ENCODE assay signal across 10 cellular contexts in genomic region chrX:47216393-47216925, GRCh38. TPM values are rescaled to one million over a fixed set of nuclear protein-coding genes. Genes with fewer than 3 reads are reported as not detected.
DNase-seq lines count a peak whose midpoint lies in the region; ATAC-seq and TF ChIP-seq lines count a peak whose summit lies in the region.
"Had no signal": no experiment of that assay in that cellular context is flagged by ENCODE, and none has a peak within 500 bp of the region (broad histone marks: within the 10 kb centered on the region; RNA-seq: fewer than 3 reads in every experiment).

No MANE protein-coding gene starts in this region.

- TF ChIP-seq CTCF in heart right ventricle (IDR thresholded peaks at IDR 0.05): no peak
- no peak for TF ChIP-seq CTCF in heart left ventricle (IDR thresholded peaks at IDR 0.05)
- TF ChIP-seq CTCF in mesothelial cell of epicardium (IDR thresholded peaks at IDR 0.05; ENCODE audit: unreplicated experiment): no peak
- no peak for TF ChIP-seq CTCF in upper lobe of right lung (IDR thresholded peaks at IDR 0.05)

- peaks cover 41% of the 10 kb centered on the region for H3K36me3 Mint-ChIP-seq in mesothelial cell of epicardium

- H3K9me3 ChIP-seq in heart right ventricle: no peaks in the 10 kb centered on the region
- no peaks in the 10 kb centered on the region for H3K9me3 ChIP-seq in heart left ventricle
- H3K9me3 ChIP-seq in upper lobe of right lung: no peaks in the 10 kb centered on the region
- H3K9me3 ChIP-seq: pancreas had no signal

- H3K36me3 ChIP-seq in heart right ventricle (peaks cover 0 to 53% (median 9%) of the 10 kb centered on the region in 9 donors), heart left ventricle (peaks cover 0 to 55% (median 49%) of the 10 kb centered on the region in 9 donors), upper lobe of right lung (peaks cover 31% of the 10 kb centered on the region)

- no peak for TF ChIP-seq POLR2A in heart left ventricle (IDR thresholded peaks at IDR 0.05)

- H3K27ac ChIP-seq in heart right ventricle: peak overlapping the region in 6 of 10 donors; percentile 96 to 99 (median 98)
- peak overlapping the region in 6 of 12 donors; percentile 95 to 99 (median 97) for H3K27ac ChIP-seq in heart left ventricle
- peak overlapping the region; percentile 76 for H3K27ac ChIP-seq in upper lobe of right lung
- no peak overlapping the region for H3K27ac ChIP-seq in caudate nucleus (ENCODE audit: low read depth, low read length)

- no peak for DNase-seq in heart right ventricle
- DNase-seq in heart left ventricle: no peak
- peak; percentile 19 for DNase-seq in amniotic epithelial cell (ENCODE audit: low read depth)
- no peak for DNase-seq in mesothelial cell of epicardium (ENCODE audit: low spot score in 2 of 2, unreplicated experiment in 2 of 2)
- no peak for DNase-seq in upper lobe of right lung
- no peak for DNase-seq in NCI-H2196 (lab: John Stamatoyannopoulos, UW; ENCODE audit: unreplicated experiment)
- DNase-seq in caudate nucleus (lab: John Stamatoyannopoulos, UW): no peak
- DNase-seq: COR-L47 had no signal

- H3K27ac Mint-ChIP-seq in mesothelial cell of epicardium: peak overlapping the region; percentile 99

- H3K4me1 ChIP-seq in heart right ventricle: peaks cover 0 to 35% (median 24%) of the 10 kb centered on the region in 9 donors
- peaks cover 0 to 41% (median 15%) of the 10 kb centered on the region in 12 donors for H3K4me1 ChIP-seq in heart left ventricle
- no peaks in the 10 kb centered on the region for H3K4me1 ChIP-seq in upper lobe of right lung

- H3K4me3 ChIP-seq in heart right ventricle (no peak overlapping the region), heart left ventricle (peak overlapping the region in 1 of 12 donors; percentile 93), upper lobe of right lung (no peak overlapping the region)

- H3K4me3 Mint-ChIP-seq in mesothelial cell of epicardium: peak overlapping the region; percentile 93

- peaks cover 36% of the 10 kb centered on the region for H3K4me1 Mint-ChIP-seq in mesothelial cell of epicardium

- intact Hi-C loops in heart right ventricle (cut with DNase I) (loop anchor here in 2 of 10 donors (10.0 kb wide), 2 partner anchors 268 to 438 kb away; partner anchors contain the start of genes ELK1 (in 1 of the 2), UXT (in 1 of the 2) and ZNF41 (in 1 of the 2)), heart left ventricle (cut with DNase I) (no loop called here), upper lobe of right lung (cut with DNase I) (no loop called here)

- WGBS in heart right ventricle, 2 donors: 77 to 81% methylated on average over 8 of the region's 8 CpGs
- WGBS in heart left ventricle, 4 donors: 81 to 88% (median 87%) methylated on average over 8 of the region's 8 CpGs

- no peaks in the 10 kb centered on the region for H3K9me3 Mint-ChIP-seq in mesothelial cell of epicardium

- no peak for ATAC-seq in heart right ventricle
- no peak for ATAC-seq in heart left ventricle
- no peak for ATAC-seq in upper lobe of right lung
- no peak for ATAC-seq in GM19395 (IDR thresholded peaks at IDR 0.05; ENCODE audit: unreplicated experiment)

- no peaks in the 10 kb centered on the region for H3K27me3 Mint-ChIP-seq in mesothelial cell of epicardium (ENCODE audit: low read depth)

- H3K27me3 ChIP-seq in heart right ventricle (no peaks in the 10 kb centered on the region), heart left ventricle (no peaks in the 10 kb centered on the region), upper lobe of right lung (no peaks in the 10 kb centered on the region)
- H3K27me3 ChIP-seq: pancreas had no signal

RNA-seq across cellular contexts. Expression of gene CDK16, which starts 2.0 kb away (rescaled TPM):
- 100 to 1,000 TPM; 129 to 193 (median 147) TPM for total RNA-seq in heart right ventricle
- 100 to 1,000 TPM; 110 to 124 TPM for polyA plus RNA-seq in heart right ventricle
- total RNA-seq in heart left ventricle: 100 to 1,000 TPM; 123 to 209 (median 143) TPM
- polyA plus RNA-seq in heart left ventricle: 100 to 1,000 TPM; 100 to 115 TPM
- 216 to 226 TPM (median 221 TPM) in 3 replicates for total RNA-seq in mesothelial cell of epicardium
- total RNA-seq in upper lobe of right lung: 66.4 TPM

RNA-seq across cellular contexts. Expression of gene USP11, which starts 16.4 kb away (rescaled TPM):
- total RNA-seq in heart right ventricle: 10 to 100 TPM; 36.4 to 73.0 (median 58.6) TPM
- polyA plus RNA-seq in heart right ventricle: 10 to 100 TPM; 20.0 to 25.4 TPM
- total RNA-seq in heart left ventricle: 10 to 100 TPM; 28.2 to 68.9 (median 45.9) TPM
- 10 to 100 TPM; 17.9 to 29.3 TPM for polyA plus RNA-seq in heart left ventricle
- total RNA-seq in mesothelial cell of epicardium: 315 to 337 TPM (median 315 TPM) in 3 replicates
- 56.0 TPM for total RNA-seq in upper lobe of right lung

RNA-seq across cellular contexts. Expression of gene UBA1, which starts 22.8 kb away (rescaled TPM):
- total RNA-seq in heart right ventricle (100 to 1,000 TPM; 110 to 157 (median 128) TPM), heart left ventricle (100 to 1,000 TPM; 116 to 171 (median 130) TPM), mesothelial cell of epicardium (349 to 350 TPM (median 350 TPM) in 3 replicates), upper lobe of right lung (161 TPM)
- polyA plus RNA-seq in heart right ventricle (10 to 100 TPM; 90.9 to 99.4 TPM), heart left ventricle (100 to 1,000 TPM in 1 of 2 donors, 10 to 100 TPM in 1; 86.9 to 134 TPM)
